In genomic region chr4:88583643-88584470, GRCh38 we compare ENCODE assay signal across 18 cellular contexts.
"Had no signal": no experiment of that assay in that cellular context is flagged by ENCODE, and none has a peak within 500 bp of the region (broad histone marks: within the 10 kb centered on the region; RNA-seq: fewer than 3 reads in every experiment).

No MANE protein-coding gene starts in this region.

- H3K4me3 ChIP-seq: ascending aorta, suprapubic skin, upper lobe of left lung had no signal

- H3K9me3 ChIP-seq: ascending aorta, suprapubic skin, upper lobe of left lung had no signal

- H3K27me3 ChIP-seq: ascending aorta, suprapubic skin, upper lobe of left lung had no signal

- H3K27ac ChIP-seq: ascending aorta, suprapubic skin had no signal

- H3K36me3 ChIP-seq: ascending aorta, suprapubic skin, upper lobe of left lung had no signal

- ATAC-seq: activated T-cell treated with anti-CD3 and anti-CD28 coated beads, Interleukin-2, amount 50 U/mL, for 4 hours; left colon; naive thymus-derived CD4-positive, alpha-beta T cell; sciatic nerve; stimulated activated naive CD8-positive, alpha-beta T cell treated with anti-CD3 and anti-CD28 coated beads, Interleukin-15, Interleukin-2, amounts not matched to agents 100 U/mL and 50 U/mL, for 24 hours had no signal

- DNase-seq: activated CD4-positive, alpha-beta memory T cell treated with anti-CD3 and anti-CD28 coated beads for 36 hours; activated CD4-positive, CD25-positive, alpha-beta regulatory T cell treated with anti-CD3 and anti-CD28 coated beads, Interleukin-2, amount 50 U/mL, for 72 hours; activated gamma-delta T cell; activated T-cell treated with anti-CD3 and anti-CD28 coated beads, Interleukin-2, amount 50 U/mL, for 4 hours; erythroblast; immature natural killer cell; left colon; mammary epithelial cell; naive thymus-derived CD4-positive, alpha-beta T cell; posterior cingulate gyrus; stimulated activated CD4-positive, alpha-beta T cell treated with anti-CD3 and anti-CD28 coated beads, Interleukin-12 subunit alpha, Interleukin-12 subunit beta, amount 100 ng/mL, for 4 hours; stimulated activated CD4-positive, alpha-beta T cell treated with anti-CD3 and anti-CD28 coated beads, Interleukin-2, amount 100 ng/mL, for 48 hours; stimulated activated naive CD8-positive, alpha-beta T cell treated with anti-CD3 and anti-CD28 coated beads, Interleukin-15, Interleukin-2, amounts not matched to agents 100 U/mL and 50 U/mL, for 24 hours; SW 1271; upper lobe of left lung had no signal

- H3K4me1 ChIP-seq: ascending aorta, suprapubic skin, upper lobe of left lung had no signal
